In the genomic region with DNA sequence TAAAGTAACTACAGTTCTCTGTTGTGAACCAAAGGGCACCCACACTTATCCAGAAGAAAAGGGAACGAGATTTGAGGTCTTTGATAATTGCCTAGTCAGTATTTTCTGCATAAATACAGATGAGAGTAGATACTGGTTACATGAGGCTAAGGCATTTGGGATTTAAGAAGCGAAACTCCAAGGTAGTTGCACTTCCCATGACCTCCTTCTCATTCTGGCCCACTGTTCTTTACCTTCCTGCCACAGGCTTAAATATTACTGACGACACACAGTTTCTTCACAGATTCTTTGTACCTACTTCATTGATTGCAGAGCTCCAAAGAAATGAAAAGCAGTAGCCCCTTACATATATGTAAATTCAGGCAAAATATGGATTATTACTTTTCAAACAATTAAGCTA, we compare ENCODE assay signal across 32 cellular contexts.
"Had no signal": no experiment of that assay in that cellular context is flagged by ENCODE, and none has a peak within 500 bp of the region (broad histone marks: within the 10 kb centered on the region; RNA-seq: fewer than 3 reads in every experiment).

No MANE protein-coding gene starts in this region.

- H3K27ac Mint-ChIP-seq: activated CD8-positive, alpha-beta T cell treated with anti-CD3 and anti-CD28 coated beads for 36 hours; activated naive CD8-positive, alpha-beta T cell; activated T-helper 17 cell treated with anti-CD3 and anti-CD28 coated beads, Interleukin-2, amount 50 U/mL, for 72 hours; effector memory CD8-positive, alpha-beta T cell; WTC11 had no signal

- H3K4me3 ChIP-seq: esophagus muscularis mucosa, gastrocnemius medialis had no signal

- H3K27ac ChIP-seq: brain microvascular endothelial cell, esophagus muscularis mucosa, foreskin keratinocyte, gastrocnemius medialis, VCaP had no signal

- H3K9me3 ChIP-seq: gastrocnemius medialis had no signal

- FAIRE-seq: astrocyte, bronchial epithelial cell, colon, TTC549 had no signal

- DNase-seq: activated CD4-positive, alpha-beta T cell treated with anti-CD3 and anti-CD28 coated beads for 48 hours; activated CD4-positive, alpha-beta T cell treated with anti-CD3 and anti-CD28 coated beads, Interleukin-2, amount 50 U/mL, for 1 hour; activated CD4-positive, alpha-beta T cell treated with anti-CD3 and anti-CD28 coated beads, Interleukin-2, amount 50 U/mL, for 48 hours; activated CD8-positive, alpha-beta memory T cell treated with anti-CD3 and anti-CD28 coated beads for 24 hours; activated CD8-positive, alpha-beta T cell treated with anti-CD3 and anti-CD28 coated beads for 36 hours; activated effector memory CD4-positive, alpha-beta T cell treated with Interleukin-2 at 50 U/mL for 16 hours; activated gamma-delta T cell treated with Interleukin-2 at 50 U/mL for 16 hours; activated naive CD4-positive, alpha-beta T cell treated with anti-CD3 and anti-CD28 coated beads, Interleukin-2, amount 50 U/mL, for 16 hours; activated naive CD4-positive, alpha-beta T cell treated with Interleukin-2 at 50 U/mL for 16 hours; activated T-cell treated with anti-CD3 and anti-CD28 coated beads, Interleukin-2, amount 50 U/mL, for 4 hours; amniotic stem cell; anterior cingulate cortex; brain microvascular endothelial cell; caudate nucleus; cortex of kidney; dermis blood vessel endothelial cell; effector CD4-positive, alpha-beta T cell; effector memory CD8-positive, alpha-beta T cell; erythroblast; foreskin keratinocyte; gastrocnemius medialis; glutamatergic neuron; T-helper 2 cell had no signal

- H3K4me1 Mint-ChIP-seq: activated T-helper 17 cell treated with anti-CD3 and anti-CD28 coated beads, Interleukin-2, amount 50 U/mL, for 72 hours; WTC11 had no signal

- H3K27me3 ChIP-seq: brain microvascular endothelial cell, esophagus muscularis mucosa, foreskin keratinocyte, gastrocnemius medialis had no signal

- H3K9me3 Mint-ChIP-seq: WTC11 had no signal

- H3K27me3 Mint-ChIP-seq: activated CD8-positive, alpha-beta T cell treated with anti-CD3 and anti-CD28 coated beads for 36 hours; activated naive CD8-positive, alpha-beta T cell; activated T-helper 17 cell treated with anti-CD3 and anti-CD28 coated beads, Interleukin-2, amount 50 U/mL, for 72 hours; effector memory CD8-positive, alpha-beta T cell had no signal

- H3K36me3 Mint-ChIP-seq: activated naive CD8-positive, alpha-beta T cell; WTC11 had no signal

- H3K36me3 ChIP-seq: brain microvascular endothelial cell, esophagus muscularis mucosa, gastrocnemius medialis had no signal

- H3K4me3 Mint-ChIP-seq: activated CD8-positive, alpha-beta T cell treated with anti-CD3 and anti-CD28 coated beads for 36 hours; activated naive CD8-positive, alpha-beta T cell; activated T-cell treated with anti-CD3 and anti-CD28 coated beads, Interleukin-2, amount 50 U/mL, for 4 hours; activated T-helper 17 cell treated with anti-CD3 and anti-CD28 coated beads, Interleukin-2, amount 50 U/mL, for 72 hours; effector memory CD8-positive, alpha-beta T cell; WTC11 had no signal

- H3K4me1 ChIP-seq: esophagus muscularis mucosa, foreskin keratinocyte, gastrocnemius medialis had no signal
